27 cellular contexts compared by ENCODE assay signal in the genomic region with DNA sequence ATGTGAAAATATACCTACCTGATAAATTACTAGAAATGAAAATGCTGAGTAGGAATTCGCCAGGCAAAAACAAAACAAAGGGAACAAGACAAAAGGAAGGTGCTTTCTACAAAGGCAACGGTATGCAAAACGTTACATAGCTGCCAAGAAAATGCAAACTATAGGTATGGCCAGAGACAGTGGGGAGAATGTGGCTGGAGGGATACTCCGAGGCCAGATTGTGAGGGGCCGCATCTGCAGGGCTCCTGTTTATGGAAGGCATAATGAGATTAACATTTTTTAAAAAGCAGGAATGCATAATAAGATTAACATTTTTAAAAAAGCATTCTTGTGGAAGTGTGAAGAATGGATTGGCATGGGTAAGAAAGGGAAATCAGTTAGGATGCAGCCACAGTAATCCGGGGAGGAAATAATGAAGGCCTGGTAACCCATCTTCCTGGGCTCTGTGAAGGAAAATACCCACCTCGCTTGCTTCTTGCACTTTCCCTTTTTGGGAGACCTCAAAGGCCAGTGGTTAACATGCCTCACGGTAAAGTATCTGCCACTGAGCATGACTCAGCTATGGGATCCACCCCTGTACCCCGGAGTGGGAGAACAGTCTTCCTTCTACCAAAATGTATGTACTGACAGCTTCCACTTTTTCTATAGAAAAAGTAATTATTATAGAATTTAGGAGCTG.
DNase-seq lines count a peak whose midpoint lies in the region; TF ChIP-seq lines count a peak whose summit lies in the region.
"Had no signal": no experiment of that assay in that cellular context is flagged by ENCODE, and none has a peak within 500 bp of the region (broad histone marks: within the 10 kb centered on the region; RNA-seq: fewer than 3 reads in every experiment).

No MANE protein-coding gene starts in this region.

- no peaks in the 10 kb centered on the region for H3K9me3 ChIP-seq in endodermal cell (ENCODE audit: control insufficient read depth, low read length)
- H3K9me3 ChIP-seq: ovary, Peyer's patch, right atrium auricular region, SJSA1, upper lobe of left lung had no signal

- no peaks in the 10 kb centered on the region for H3K27me3 Mint-ChIP-seq in endodermal cell (ENCODE audit: insufficient read depth)
- H3K27me3 Mint-ChIP-seq: activated CD4-positive, alpha-beta memory T cell treated with anti-CD3 and anti-CD28 coated beads, Interleukin-2, amount 10 ng/mL, durations not matched to agents 7 days and 5 days; T-helper 17 cell had no signal

- DNase-seq in stimulated activated CD4-positive, alpha-beta T cell treated with anti-CD3 and anti-CD28 coated beads, Interleukin-15, amount 100 ng/mL, for 24 hours = peak; percentile 5
- no peak for DNase-seq in stimulated activated CD4-positive, alpha-beta T cell treated with anti-CD3 and anti-CD28 coated beads, Interleukin-2, amount 100 ng/mL, for 24 hours
- peak; percentile 40 for DNase-seq in NCI-H82 treated with DMSO at 0.1 percent for 48 hours (lab: John Stamatoyannopoulos, UW; ENCODE audit: unreplicated experiment)
- DNase-seq in endodermal cell = peak; percentile 60
- no peak for DNase-seq in RWPE1 (ENCODE audit: low spot score)
- no peak for DNase-seq in NCI-H774 (lab: John Stamatoyannopoulos, UW)
- DNase-seq in mucosa of gallbladder (ENCODE audit: low spot score) = no peak
- DNase-seq in stimulated activated CD4-positive, alpha-beta T cell treated with anti-CD3 and anti-CD28 coated beads, Interleukin-12 subunit alpha, Interleukin-12 subunit beta, amount 100 ng/mL, for 4 hours = no peak
- DNase-seq: ACHN; activated CD4-positive, alpha-beta memory T cell treated with anti-CD3 and anti-CD28 coated beads, Interleukin-2, amount 10 ng/mL, durations not matched to agents 7 days and 5 days; activated naive CD4-positive, alpha-beta T cell; amygdala; C1 segment of cervical spinal cord; dermis blood vessel endothelial cell; head of caudate nucleus; natural killer cell; NCI-H1048; NCI-H1930; ovary; Peyer's patch; stimulated activated CD8-positive, alpha-beta memory T cell treated with anti-CD3 and anti-CD28 coated beads, Interleukin-4, amount 100 ng/mL, for 48 hours; T-helper 17 cell had no signal

- peaks cover 30% of the 10 kb centered on the region for H3K4me1 Mint-ChIP-seq in endodermal cell
- H3K4me1 Mint-ChIP-seq: activated CD4-positive, alpha-beta memory T cell treated with anti-CD3 and anti-CD28 coated beads, Interleukin-2, amount 10 ng/mL, durations not matched to agents 7 days and 5 days; natural killer cell; T-helper 17 cell had no signal

- H3K27ac ChIP-seq in endodermal cell (ENCODE audit: low read depth, low read length) = no peak overlapping the region
- no peak overlapping the region for H3K27ac ChIP-seq in RWPE1
- H3K27ac ChIP-seq: epithelial cell of prostate, ovary, Peyer's patch, right atrium auricular region, SJSA1, upper lobe of left lung, VCaP had no signal

- TF ChIP-seq CTCF in endodermal cell (conservative IDR thresholded peaks at IDR 0.05) (no peak), RWPE1 (conservative IDR thresholded peaks at IDR 0.05; ENCODE audit: low read depth) (no peak)

- no peaks in the 10 kb centered on the region for H3K36me3 Mint-ChIP-seq in endodermal cell (ENCODE audit: low read depth)
- H3K36me3 Mint-ChIP-seq: natural killer cell had no signal

- H3K9ac ChIP-seq in endodermal cell (ENCODE audit: extremely low read depth, low read length, poor library complexity, severe bottlenecking) = no peak overlapping the region

- CTCF ChIA-PET in RWPE1 (lab: Yijun Ruan, JAX) = no interaction called here

- no peak overlapping the region for H3K4me3 ChIP-seq in endodermal cell (ENCODE audit: low read length)
- H3K4me3 ChIP-seq: ovary, Peyer's patch, right atrium auricular region, SJSA1, upper lobe of left lung had no signal

- POLR2A ChIA-PET in RWPE1 (lab: Yijun Ruan, JAX; ENCODE audit: low non-redundant PET) = no interaction called here

- no peaks in the 10 kb centered on the region for H3K27me3 ChIP-seq in endodermal cell (ENCODE audit: control insufficient read depth, insufficient read depth, low read length, poor library complexity, severe bottlenecking)
- H3K27me3 ChIP-seq: ovary, Peyer's patch, right atrium auricular region, SJSA1, upper lobe of left lung had no signal

- 62 to 65% methylated on average over 6 to 9 of the region's 9 CpGs for WGBS in endodermal cell (ENCODE audit: insufficient coverage in 1 of 2, insufficient read length in 1 of 2), 2 experiments

- peaks cover 3% of the 10 kb centered on the region for H3K4me1 ChIP-seq in endodermal cell (ENCODE audit: control insufficient read depth, insufficient read depth, low read length)
- H3K4me1 ChIP-seq: Peyer's patch had no signal

- no peaks in the 10 kb centered on the region for H3K36me3 ChIP-seq in endodermal cell (ENCODE audit: control insufficient read depth, insufficient read depth, low read length)
- H3K36me3 ChIP-seq: ovary, Peyer's patch, right atrium auricular region, SJSA1, upper lobe of left lung had no signal

- H3K27ac Mint-ChIP-seq in endodermal cell = peak overlapping the region; percentile 11
- H3K27ac Mint-ChIP-seq: activated CD4-positive, alpha-beta memory T cell treated with anti-CD3 and anti-CD28 coated beads, Interleukin-2, amount 10 ng/mL, durations not matched to agents 7 days and 5 days; natural killer cell; T-helper 17 cell had no signal

- no peak overlapping the region for H3K4me3 Mint-ChIP-seq in endodermal cell
- H3K4me3 Mint-ChIP-seq: activated CD4-positive, alpha-beta memory T cell treated with anti-CD3 and anti-CD28 coated beads, Interleukin-2, amount 10 ng/mL, durations not matched to agents 7 days and 5 days; natural killer cell; T-helper 17 cell had no signal

- H3K9me3 Mint-ChIP-seq in endodermal cell = no peaks in the 10 kb centered on the region
- H3K9me3 Mint-ChIP-seq: activated CD4-positive, alpha-beta memory T cell treated with anti-CD3 and anti-CD28 coated beads, Interleukin-2, amount 10 ng/mL, durations not matched to agents 7 days and 5 days had no signal

Comparison
In these comparisons a context has a peak if more than half of its experiments do, and no peak if none do; other contexts are left out.
1. DNase-seq: peak in stimulated activated CD4-positive, alpha-beta T cell treated with anti-CD3 and anti-CD28 coated beads, Interleukin-15, amount 100 ng/mL, for 24 hours (single experiment), NCI-H82 treated with DMSO at 0.1 percent for 48 hours (single experiment) and endodermal cell (single experiment); none in stimulated activated CD4-positive, alpha-beta T cell treated with anti-CD3 and anti-CD28 coated beads, Interleukin-2, amount 100 ng/mL, for 24 hours (0 of 2), RWPE1 (single experiment), NCI-H774 (single experiment), mucosa of gallbladder (single experiment) and stimulated activated CD4-positive, alpha-beta T cell treated with anti-CD3 and anti-CD28 coated beads, Interleukin-12 subunit alpha, Interleukin-12 subunit beta, amount 100 ng/mL, for 4 hours (single experiment).